Comparison of ENCODE assay signal across 9 cellular contexts in genomic region chr15:65902373-65902772, GRCh38. TPM values are rescaled to one million over a fixed set of nuclear protein-coding genes. Genes with fewer than 3 reads are reported as not detected.
DNase-seq lines count a peak whose midpoint lies in the region; ATAC-seq and TF ChIP-seq lines count a peak whose summit lies in the region.
"Had no signal": no experiment of that assay in that cellular context is flagged by ENCODE, and none has a peak within 500 bp of the region (broad histone marks: within the 10 kb centered on the region; RNA-seq: fewer than 3 reads in every experiment).

No MANE protein-coding gene starts in this region.

- TF ChIP-seq CTCF in endodermal cell (conservative IDR thresholded peaks at IDR 0.05) = no peak
- no peak for TF ChIP-seq CTCF in neutrophil (IDR thresholded peaks at IDR 0.05)

- H3K27me3 Mint-ChIP-seq in activated CD4-positive, alpha-beta T cell treated with anti-CD3 and anti-CD28 coated beads, Interleukin-2, amount 10 ng/mL, durations not matched to agents 7 days and 5 days = no peaks in the 10 kb centered on the region
- H3K27me3 Mint-ChIP-seq in endodermal cell (ENCODE audit: insufficient read depth) = no peaks in the 10 kb centered on the region

- peaks cover 33% of the 10 kb centered on the region for H3K36me3 Mint-ChIP-seq in activated CD4-positive, alpha-beta T cell treated with anti-CD3 and anti-CD28 coated beads, Interleukin-2, amount 10 ng/mL, durations not matched to agents 7 days and 5 days (ENCODE audit: low read depth)
- H3K36me3 Mint-ChIP-seq in endodermal cell (ENCODE audit: low read depth) = peaks cover 58% of the 10 kb centered on the region

- H3K27ac Mint-ChIP-seq in activated CD4-positive, alpha-beta T cell treated with anti-CD3 and anti-CD28 coated beads, Interleukin-2, amount 10 ng/mL, durations not matched to agents 7 days and 5 days = peak overlapping the region; percentile 14
- peak overlapping the region; percentile 41 for H3K27ac Mint-ChIP-seq in endodermal cell

- ATAC-seq in HG02642 (IDR thresholded peaks at IDR 0.05; ENCODE audit: poor library complexity, unreplicated experiment) = peak; percentile 76

- H3K9me3 Mint-ChIP-seq in activated CD4-positive, alpha-beta T cell treated with anti-CD3 and anti-CD28 coated beads, Interleukin-2, amount 10 ng/mL, durations not matched to agents 7 days and 5 days = no peaks in the 10 kb centered on the region
- no peaks in the 10 kb centered on the region for H3K9me3 Mint-ChIP-seq in endodermal cell

- H3K27me3 ChIP-seq in endodermal cell (ENCODE audit: control insufficient read depth, insufficient read depth, low read length, poor library complexity, severe bottlenecking) = no peaks in the 10 kb centered on the region
- no peaks in the 10 kb centered on the region for H3K27me3 ChIP-seq in neutrophil
- H3K27me3 ChIP-seq: uterus had no signal

- H3K9me3 ChIP-seq in endodermal cell (ENCODE audit: control insufficient read depth, low read length) (no peaks in the 10 kb centered on the region), neutrophil (no peaks in the 10 kb centered on the region)
- H3K9me3 ChIP-seq: uterus had no signal

- H3K36me3 ChIP-seq in endodermal cell (ENCODE audit: control insufficient read depth, insufficient read depth, low read length) (peaks cover 86% of the 10 kb centered on the region), neutrophil (peaks cover 45% of the 10 kb centered on the region)
- H3K36me3 ChIP-seq: uterus had no signal

- H3K4me1 Mint-ChIP-seq in activated CD4-positive, alpha-beta T cell treated with anti-CD3 and anti-CD28 coated beads, Interleukin-2, amount 10 ng/mL, durations not matched to agents 7 days and 5 days = peaks cover 24% of the 10 kb centered on the region
- peaks cover 18% of the 10 kb centered on the region for H3K4me1 Mint-ChIP-seq in endodermal cell

- DNase-seq in activated CD4-positive, alpha-beta T cell treated with anti-CD3 and anti-CD28 coated beads, Interleukin-2, amount 10 ng/mL, durations not matched to agents 7 days and 5 days = peak; percentile 9
- DNase-seq in activated CD4-positive, alpha-beta T cell treated with anti-CD3 and anti-CD28 coated beads for 4 hours = no peak
- DNase-seq in NCI-H2196 treated with DMSO at 0.1 percent for 48 hours (lab: John Stamatoyannopoulos, UW; ENCODE audit: unreplicated experiment) (peak; percentile 76), endodermal cell (no peak)
- no peak for DNase-seq in activated effector memory CD4-positive, alpha-beta T cell treated with anti-CD3 and anti-CD28 coated beads, Interleukin-2, amount 50 U/mL, for 16 hours
- DNase-seq in stimulated activated CD4-positive, alpha-beta T cell treated with anti-CD3 and anti-CD28 coated beads, Interleukin-2, amount 100 ng/mL, for 48 hours = no peak

- H3K4me3 ChIP-seq in endodermal cell (ENCODE audit: low read length) = no peak overlapping the region
- no peak overlapping the region for H3K4me3 ChIP-seq in neutrophil (ENCODE audit: low read depth in 1 of 2, low read length in 1 of 2)
- H3K4me3 ChIP-seq: uterus had no signal

- H3K4me3 Mint-ChIP-seq in activated CD4-positive, alpha-beta T cell treated with anti-CD3 and anti-CD28 coated beads, Interleukin-2, amount 10 ng/mL, durations not matched to agents 7 days and 5 days = no peak overlapping the region
- H3K4me3 Mint-ChIP-seq in endodermal cell = no peak overlapping the region

- POLR2A ChIA-PET in activated CD4-positive, alpha-beta T cell treated with anti-CD3 and anti-CD28 coated beads, Interleukin-2, amount 10 ng/mL, durations not matched to agents 7 days and 5 days (lab: Charles Lee) = interaction anchor here (0.6 kb wide), 2 partner anchors 113 to 308 kb away, joined by 3 to 10 read pairs; no protein-coding TSS in a partner anchor

- 83 to 86% methylated on average over 1 of the region's 1 CpG for WGBS in endodermal cell (ENCODE audit: insufficient coverage in 1 of 2, insufficient read length in 1 of 2), 2 experiments

- no peak overlapping the region for H3K9ac ChIP-seq in endodermal cell (ENCODE audit: extremely low read depth, low read length, poor library complexity, severe bottlenecking)

- no peak overlapping the region for H3K27ac ChIP-seq in endodermal cell (ENCODE audit: low read depth, low read length)
- peak overlapping the region; percentile 83 for H3K27ac ChIP-seq in neutrophil
- H3K27ac ChIP-seq: uterus had no signal

- CTCF ChIA-PET in activated CD4-positive, alpha-beta T cell treated with anti-CD3 and anti-CD28 coated beads, Interleukin-2, amount 10 ng/mL, durations not matched to agents 7 days and 5 days (lab: Charles Lee) = interaction anchor here (1.1 kb wide), 1 partner anchor 9 kb away, joined by 3 read pairs; no protein-coding TSS in a partner anchor

- H3K4me1 ChIP-seq in endodermal cell (ENCODE audit: control insufficient read depth, insufficient read depth, low read length) (peaks cover 12% of the 10 kb centered on the region), neutrophil (ENCODE audit: control insufficient read depth in 1 of 2, insufficient read depth in 1 of 2, low read depth in 1 of 2, low read length in 1 of 2) (peaks cover 35 to 44% of the 10 kb centered on the region in 2 experiments)
- H3K4me1 ChIP-seq: uterus had no signal

RNA-seq across cellular contexts. Expression of gene RAB11A, which starts 33.1 kb away (rescaled TPM):
- total RNA-seq in activated CD4-positive, alpha-beta T cell treated with anti-CD3 and anti-CD28 coated beads, Interleukin-2, amount 10 ng/mL, durations not matched to agents 7 days and 5 days = 100 to 1,000 TPM; 168 to 169 TPM
- 100 to 1,000 TPM; 233 to 295 TPM for total RNA-seq in endodermal cell
- polyA plus RNA-seq in endodermal cell (2013, experiment 1 of 2) = 249 TPM
- polyA plus RNA-seq in endodermal cell (2013, experiment 2 of 2) = 228 TPM

Comparison
In these comparisons a context has a peak if more than half of its experiments do, and no peak if none do; other contexts are left out.
1. DNase-seq: peak in activated CD4-positive, alpha-beta T cell treated with anti-CD3 and anti-CD28 coated beads, Interleukin-2, amount 10 ng/mL, durations not matched to agents 7 days and 5 days (single experiment) and NCI-H2196 treated with DMSO at 0.1 percent for 48 hours (single experiment); none in activated CD4-positive, alpha-beta T cell treated with anti-CD3 and anti-CD28 coated beads for 4 hours (0 of 2), endodermal cell (single experiment), activated effector memory CD4-positive, alpha-beta T cell treated with anti-CD3 and anti-CD28 coated beads, Interleukin-2, amount 50 U/mL, for 16 hours (single experiment) and stimulated activated CD4-positive, alpha-beta T cell treated with anti-CD3 and anti-CD28 coated beads, Interleukin-2, amount 100 ng/mL, for 48 hours (0 of 2).